8 cellular contexts compared by ENCODE assay signal in genomic region chr6:26383624-26384417, GRCh38. TPM values are rescaled to one million over a fixed set of nuclear protein-coding genes. Genes with fewer than 3 reads are reported as not detected.
DNase-seq lines count a peak whose midpoint lies in the region; ATAC-seq and TF ChIP-seq lines count a peak whose summit lies in the region.

No MANE protein-coding gene starts in this region.

- H4K20me1 ChIP-seq in MM.1S (ENCODE audit: insufficient read depth, low read length): no peaks in the 10 kb centered on the region

- peaks cover 26% of the 10 kb centered on the region for H3K4me1 Mint-ChIP-seq in activated naive CD4-positive, alpha-beta T cell treated with anti-CD3 and anti-CD28 coated beads for 36 hours (ENCODE audit: low read depth)

- DNase-seq in activated CD4-positive, CD25-positive, alpha-beta regulatory T cell treated with anti-CD3 and anti-CD28 coated beads, Interleukin-2, amount 50 U/mL, for 72 hours: no peak
- DNase-seq in MM.1S (peak; percentile 49), heart left ventricle (peak in 1 of 5 donors; percentile 21), putamen (ENCODE audit: low spot score) (peak; percentile 35), DMS114 treated with DMSO at 0.1 percent for 48 hours (lab: John Stamatoyannopoulos, UW; ENCODE audit: unreplicated experiment) (no peak), GM19240 (ENCODE audit: insufficient read length, low spot score) (no peak)
- DNase-seq in activated naive CD4-positive, alpha-beta T cell treated with anti-CD3 and anti-CD28 coated beads for 36 hours: peak; percentile 56

- H3K9me3 Mint-ChIP-seq in activated naive CD4-positive, alpha-beta T cell treated with anti-CD3 and anti-CD28 coated beads for 36 hours: no peaks in the 10 kb centered on the region

- no peaks in the 10 kb centered on the region for H3K27me3 Mint-ChIP-seq in activated naive CD4-positive, alpha-beta T cell treated with anti-CD3 and anti-CD28 coated beads for 36 hours (ENCODE audit: low read depth)

- H3K27ac ChIP-seq in MM.1S (ENCODE audit: low read length): peak overlapping the region; percentile 75
- H3K27ac ChIP-seq in heart left ventricle: peak overlapping the region in 8 of 12 donors; percentile 29 to 83 (median 71)

- H3K36me3 ChIP-seq in MM.1S (replicated peaks; ENCODE audit: insufficient read depth, low read length) (0 out of 2 replicates have a peak, but pooled peaks cover 9% of the 10 kb centered on the region), heart left ventricle (peaks cover 0 to 12% (median 0%) of the 10 kb centered on the region in 9 donors)

- H3K4me1 ChIP-seq in MM.1S (ENCODE audit: low read length) (peaks cover 51% of the 10 kb centered on the region), heart left ventricle (peaks cover 0 to 29% (median 6%) of the 10 kb centered on the region in 12 donors)

- H3K27me3 ChIP-seq in MM.1S (replicated peaks; ENCODE audit: insufficient read depth, low read length): no peaks in the 10 kb centered on the region
- H3K27me3 ChIP-seq in heart left ventricle: no peaks in the 10 kb centered on the region

- intact Hi-C loops in activated naive CD4-positive, alpha-beta T cell treated with anti-CD3 and anti-CD28 coated beads for 36 hours (cut with micrococcal nuclease): loop anchor here (1.0 to 2.0 kb wide), 2 partner anchors 19 kb away; partner anchors contain the start of genes BTN3A1 and BTN3A2
- intact Hi-C loops in heart left ventricle (cut with DNase I): no loop called here

- H3K9ac ChIP-seq in MM.1S (ENCODE audit: low read length): peak overlapping the region; percentile 97

- ATAC-seq in activated CD4-positive, CD25-positive, alpha-beta regulatory T cell treated with anti-CD3 and anti-CD28 coated beads, Interleukin-2, amount 50 U/mL, for 24 hours: peak; percentile 27 to 31
- ATAC-seq in heart left ventricle: peak in 3 of 4 donors; percentile 37 to 54 (median 41)

- H3K9me2 ChIP-seq in MM.1S (replicated peaks; ENCODE audit: insufficient read depth, low read length): no peaks in the 10 kb centered on the region

- peak overlapping the region; percentile 23 for H2AFZ ChIP-seq in MM.1S (ENCODE audit: low read length)

- 16 to 21% (median 19%) methylated on average over 7 of the region's 7 CpGs for WGBS in heart left ventricle, 4 donors

- H3K79me2 ChIP-seq in MM.1S (ENCODE audit: low read length): peaks cover 58% of the 10 kb centered on the region

- H3K4me2 ChIP-seq in MM.1S (ENCODE audit: low read depth, low read length): peak overlapping the region; percentile 90

- no peak for TF ChIP-seq CTCF in MM.1S (IDR thresholded peaks at IDR 0.05; ENCODE audit: low read length)
- no peak for TF ChIP-seq CTCF in heart left ventricle (IDR thresholded peaks at IDR 0.05)

- H3F3A ChIP-seq in MM.1S (ENCODE audit: insufficient read depth, low read length): peaks cover 15% of the 10 kb centered on the region

- peak overlapping the region; percentile 97 for H3K4me3 Mint-ChIP-seq in activated naive CD4-positive, alpha-beta T cell treated with anti-CD3 and anti-CD28 coated beads for 36 hours

- H3K4me3 ChIP-seq in MM.1S (ENCODE audit: low read length) (peak overlapping the region; percentile 81), heart left ventricle (peak overlapping the region; percentile 39 to 79 (median 67))

- H3K27ac Mint-ChIP-seq in activated naive CD4-positive, alpha-beta T cell treated with anti-CD3 and anti-CD28 coated beads for 36 hours: peak overlapping the region; percentile 94

- TF ChIP-seq POLR2A in heart left ventricle (IDR thresholded peaks at IDR 0.05): no peak

- no peaks in the 10 kb centered on the region for H3K9me3 ChIP-seq in MM.1S (replicated peaks; ENCODE audit: insufficient read depth, low read length)
- H3K9me3 ChIP-seq in heart left ventricle: no peaks in the 10 kb centered on the region

- CTCF ChIA-PET in activated naive CD4-positive, alpha-beta T cell treated with anti-CD3 and anti-CD28 coated beads for 36 hours (lab: Charles Lee): no interaction called here

- H3K36me3 Mint-ChIP-seq in activated naive CD4-positive, alpha-beta T cell treated with anti-CD3 and anti-CD28 coated beads for 36 hours (ENCODE audit: low read depth): peaks cover 11% of the 10 kb centered on the region

RNA-seq across cellular contexts. Expression of gene BTN2A2, which starts 0.9 kb away (rescaled TPM):
- total RNA-seq in activated naive CD4-positive, alpha-beta T cell treated with anti-CD3 and anti-CD28 coated beads for 36 hours: 10 to 100 TPM; 18.3 to 18.7 TPM
- 10 to 100 TPM in 2 of 9 donors, 1 to 10 TPM in 7; 1.7 to 20.4 (median 3.0) TPM for total RNA-seq in heart left ventricle
- polyA plus RNA-seq in heart left ventricle: 1 to 10 TPM; 3.2 to 4.3 TPM

RNA-seq across cellular contexts. Expression of gene BTN3A1, which starts 18.3 kb away (rescaled TPM):
- total RNA-seq in activated naive CD4-positive, alpha-beta T cell treated with anti-CD3 and anti-CD28 coated beads for 36 hours: 10 to 100 TPM; 37.6 to 40.0 TPM
- total RNA-seq in heart left ventricle: 10 to 100 TPM in 3 of 9 donors, 1 to 10 TPM in 6; 3.1 to 47.6 (median 9.1) TPM
- polyA plus RNA-seq in heart left ventricle: 1 to 10 TPM; 5.1 to 5.2 TPM

RNA-seq across cellular contexts. Expression of gene BTN3A2, which starts 18.8 kb away (rescaled TPM):
- total RNA-seq in activated naive CD4-positive, alpha-beta T cell treated with anti-CD3 and anti-CD28 coated beads for 36 hours: 10 to 100 TPM; 67.6 to 80.5 TPM
- total RNA-seq in heart left ventricle: 10 to 100 TPM in 5 of 9 donors, 1 to 10 TPM in 4; 2.7 to 71.1 (median 10.2) TPM
- 10 to 100 TPM in 1 of 2 donors, 1 to 10 TPM in 1; 5.8 to 11.5 TPM for polyA plus RNA-seq in heart left ventricle

RNA-seq across cellular contexts. Expression of gene BTN3A3, which starts 56.5 kb away (rescaled TPM):
- 10 to 100 TPM; 40.4 to 40.8 TPM for total RNA-seq in activated naive CD4-positive, alpha-beta T cell treated with anti-CD3 and anti-CD28 coated beads for 36 hours
- 10 to 100 TPM in 2 of 9 donors, 1 to 10 TPM in 7; 4.8 to 31.2 (median 7.9) TPM for total RNA-seq in heart left ventricle
- 1 to 10 TPM; 5.9 to 7.7 TPM for polyA plus RNA-seq in heart left ventricle

Comparison
In these comparisons a context has a peak if more than half of its experiments do, and no peak if none do; other contexts are left out.
1. DNase-seq: peak in MM.1S (single experiment), activated naive CD4-positive, alpha-beta T cell treated with anti-CD3 and anti-CD28 coated beads for 36 hours (single experiment) and putamen (single experiment); none in activated CD4-positive, CD25-positive, alpha-beta regulatory T cell treated with anti-CD3 and anti-CD28 coated beads, Interleukin-2, amount 50 U/mL, for 72 hours (single experiment), DMS114 treated with DMSO at 0.1 percent for 48 hours (single experiment) and GM19240 (single experiment).